In the genomic region with DNA sequence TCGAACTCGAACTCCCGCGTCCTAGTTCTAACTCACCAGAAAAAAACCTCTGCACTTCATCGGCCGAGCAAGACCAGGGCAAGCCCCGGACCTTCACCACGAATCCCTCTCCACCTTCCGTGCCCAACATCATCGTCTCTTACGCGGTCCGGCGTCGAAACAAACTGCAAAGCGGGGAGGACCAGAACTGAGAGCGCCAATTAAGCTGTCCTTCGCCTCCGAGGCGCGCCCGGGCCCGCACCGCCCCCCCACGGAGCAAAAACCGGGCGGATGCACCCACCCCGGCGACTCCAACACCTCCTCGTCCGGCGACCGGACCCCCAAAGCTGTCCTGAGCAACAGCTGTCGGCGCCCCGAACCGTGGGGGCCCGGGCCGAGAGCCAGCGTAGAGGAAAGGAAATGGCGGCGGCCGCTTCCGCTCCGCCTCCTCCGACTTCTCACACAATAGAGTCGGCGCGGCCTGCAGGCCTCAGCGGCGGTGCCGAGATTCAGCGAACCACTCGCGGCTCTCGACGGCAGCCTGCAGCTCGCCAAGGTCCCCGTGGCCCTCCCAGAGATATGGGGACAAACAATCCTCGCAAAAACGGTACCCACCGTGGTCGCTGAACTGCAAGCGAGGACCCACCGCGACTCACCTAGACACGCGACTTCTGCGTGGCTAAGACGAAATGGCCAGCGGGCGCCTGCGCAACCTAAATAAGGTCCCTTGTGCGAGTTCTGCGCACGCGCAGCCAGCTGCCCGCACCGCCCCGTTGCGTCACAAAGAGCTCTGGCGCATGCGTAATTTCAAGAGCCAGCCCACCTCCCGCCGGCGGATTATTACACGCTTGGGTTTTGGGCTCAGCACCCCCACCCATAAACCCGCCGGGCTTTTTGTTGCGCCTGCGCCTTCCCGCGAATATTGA, we compare ENCODE assay signal across 8 cellular contexts. TPM values are rescaled to one million over a fixed set of nuclear protein-coding genes. Genes with fewer than 3 reads are reported as not detected.
DNase-seq lines count a peak whose midpoint lies in the region; ATAC-seq and TF ChIP-seq lines count a peak whose summit lies in the region.

A gene with protein sequence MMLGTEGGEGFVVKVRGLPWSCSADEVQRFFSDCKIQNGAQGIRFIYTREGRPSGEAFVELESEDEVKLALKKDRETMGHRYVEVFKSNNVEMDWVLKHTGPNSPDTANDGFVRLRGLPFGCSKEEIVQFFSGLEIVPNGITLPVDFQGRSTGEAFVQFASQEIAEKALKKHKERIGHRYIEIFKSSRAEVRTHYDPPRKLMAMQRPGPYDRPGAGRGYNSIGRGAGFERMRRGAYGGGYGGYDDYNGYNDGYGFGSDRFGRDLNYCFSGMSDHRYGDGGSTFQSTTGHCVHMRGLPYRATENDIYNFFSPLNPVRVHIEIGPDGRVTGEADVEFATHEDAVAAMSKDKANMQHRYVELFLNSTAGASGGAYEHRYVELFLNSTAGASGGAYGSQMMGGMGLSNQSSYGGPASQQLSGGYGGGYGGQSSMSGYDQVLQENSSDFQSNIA (minus strand): TSS at position 671 of the 905 bp plus-strand sequence. CDS start 538 bp downstream, at position 133.

- H3K4me1 ChIP-seq in parathyroid adenoma: peaks cover 13% of the 10 kb centered on the region
- peaks cover 0 to 48% (median 39%) of the 10 kb centered on the region in 4 donors for H3K4me1 ChIP-seq in tibial nerve

- peak within 1 kb of the TSS; percentile 99 for H3K9ac ChIP-seq in parathyroid adenoma

- TF ChIP-seq POLR2A in tibial nerve (IDR thresholded peaks at IDR 0.05): peak; percentile 100

- H3K27me3 ChIP-seq in parathyroid adenoma (ENCODE audit: control insufficient read depth, insufficient read depth, low read length) (no peaks in the 10 kb centered on the region), tibial nerve (no peaks in the 10 kb centered on the region)

- peak; percentile 77 for ATAC-seq in HG02759 (IDR thresholded peaks at IDR 0.05; ENCODE audit: unreplicated experiment)
- peak; percentile 92 for ATAC-seq in Right ventricle myocardium superior (ENCODE audit: poor library complexity)

- peak within 1 kb of the TSS; percentile 87 for H2AFZ ChIP-seq in parathyroid adenoma

- H3K36me3 ChIP-seq in parathyroid adenoma (ENCODE audit: control insufficient read depth, insufficient read depth, low read length) (no peaks in the 10 kb centered on the region), tibial nerve (peaks cover 0 to 36% (median 10%) of the 10 kb centered on the region in 3 donors)

- no peaks in the 10 kb centered on the region for H3K9me3 ChIP-seq in parathyroid adenoma (ENCODE audit: control insufficient read depth, low read length)
- H3K9me3 ChIP-seq in tibial nerve: no peaks in the 10 kb centered on the region

- H3K4me2 ChIP-seq in parathyroid adenoma (ENCODE audit: low read length): peak within 1 kb of the TSS; percentile 90

- TF ChIP-seq EP300 in tibial nerve (IDR thresholded peaks at IDR 0.05): peak; percentile 89 to 100

- DNase-seq in GM12864 (ENCODE audit: low read depth) (peak; percentile 95), NCI-H1417 (lab: John Stamatoyannopoulos, UW) (peak; percentile 95 to 99 (median 98)), SW 1271 (lab: John Stamatoyannopoulos, UW) (peak; percentile 98 to 99), Right ventricle myocardium superior (peak; percentile 98), tibial nerve (ENCODE audit: low spot score in 2 of 2) (peak; percentile 96 to 97)
- peak; percentile 94 for DNase-seq in activated naive CD8-positive, alpha-beta T cell treated with anti-CD3 and anti-CD28 coated beads, Interleukin-2, amount 50 U/mL, for 16 hours (ENCODE audit: low read depth, low spot score)

- H3K27ac ChIP-seq in parathyroid adenoma (peak within 1 kb of the TSS; percentile 100), tibial nerve (peak within 1 kb of the TSS; percentile 99 to 100 (median 100))

- no peak for TF ChIP-seq CTCF in GM12864 (IDR thresholded peaks at IDR 0.05; ENCODE audit: low read depth, low read length, missing control alignments)
- TF ChIP-seq CTCF in parathyroid adenoma (IDR thresholded peaks at IDR 0.05): no peak
- peak in 1 of 5 experiments; percentile 53 for TF ChIP-seq CTCF in tibial nerve (IDR thresholded peaks at IDR 0.05)

- H3K4me3 ChIP-seq in GM12864 (ENCODE audit: low read depth, low read length): peak within 1 kb of the TSS; percentile 91
- H3K4me3 ChIP-seq in parathyroid adenoma (ENCODE audit: low read depth, low read length): peak within 1 kb of the TSS; percentile 99
- peak within 1 kb of the TSS; percentile 89 to 100 (median 98) for H3K4me3 ChIP-seq in tibial nerve

- intact Hi-C loops in Right ventricle myocardium superior (cut with DNase I): no loop called here

- 0% methylated on average over 49 to 85 of the region's 93 CpGs for WGBS in tibial nerve, 2 donors

- H3K79me2 ChIP-seq in parathyroid adenoma: peaks cover 25% of the 10 kb centered on the region

RNA-seq across cellular contexts. Expression of the gene that starts here (rescaled TPM):
- total RNA-seq in Right ventricle myocardium superior (221 TPM), tibial nerve (100 to 1,000 TPM; 473 to 711 (median 678) TPM)

Comparison
In these comparisons a context has a peak if more than half of its experiments do, and no peak if none do; other contexts are left out.
1. Peak in every context shown above with its lines: DNase-seq, ATAC-seq, H3K4me3 ChIP-seq and H3K27ac ChIP-seq.